Comparison of ENCODE assay signal across 19 cellular contexts in genomic region chr10:72059843-72060822, GRCh38. TPM values are rescaled to one million over a fixed set of nuclear protein-coding genes. Genes with fewer than 3 reads are reported as not detected.
DNase-seq lines count a peak whose midpoint lies in the region; ATAC-seq and TF ChIP-seq lines count a peak whose summit lies in the region.
"Had no signal": no experiment of that assay in that cellular context is flagged by ENCODE, and none has a peak within 500 bp of the region (broad histone marks: within the 10 kb centered on the region; RNA-seq: fewer than 3 reads in every experiment).

No MANE protein-coding gene starts in this region.

- no peak overlapping the region for H3K4me2 ChIP-seq in mesenchymal stem cell (ENCODE audit: low read length, poor library complexity, severe bottlenecking)
- H3K4me2 ChIP-seq: SK-N-SH had no signal

- H3K36me3 ChIP-seq in mesenchymal stem cell (ENCODE audit: control insufficient read depth in 1 of 2, insufficient read depth in 2 of 2, low read depth in 1 of 2, low read length in 2 of 2): no peaks in the 10 kb centered on the region
- H3K36me3 ChIP-seq: Peyer's patch, prostate gland had no signal

- H3K9me3 Mint-ChIP-seq in stimulated activated naive CD8-positive, alpha-beta T cell treated with anti-CD3 and anti-CD28 coated beads, Interleukin-15, Interleukin-2, amounts not matched to agents 100 ng/mL and 50 ng/mL, for 24 hours: no peaks in the 10 kb centered on the region
- no peaks in the 10 kb centered on the region for H3K9me3 Mint-ChIP-seq in activated CD8-positive, alpha-beta T cell treated with anti-CD3 and anti-CD28 coated beads for 36 hours
- H3K9me3 Mint-ChIP-seq in immature natural killer cell (no peaks in the 10 kb centered on the region), type B pancreatic cell (no peaks in the 10 kb centered on the region), chondrocyte (ENCODE audit: low read depth) (no peaks in the 10 kb centered on the region)

- no peak for ATAC-seq in stimulated activated naive CD8-positive, alpha-beta T cell treated with anti-CD3 and anti-CD28 coated beads, Interleukin-15, Interleukin-2, amounts not matched to agents 100 U/mL and 50 U/mL, for 24 hours
- no peak for ATAC-seq in activated CD8-positive, alpha-beta T cell treated with anti-CD3 and anti-CD28 coated beads for 36 hours
- ATAC-seq: body of pancreas, left colon had no signal

- H4K91ac ChIP-seq in mesenchymal stem cell (ENCODE audit: low read length): no peak overlapping the region

- H3K27ac Mint-ChIP-seq in stimulated activated naive CD8-positive, alpha-beta T cell treated with anti-CD3 and anti-CD28 coated beads, Interleukin-15, Interleukin-2, amounts not matched to agents 100 ng/mL and 50 ng/mL, for 24 hours: peak overlapping the region; percentile 63
- peak overlapping the region; percentile 69 for H3K27ac Mint-ChIP-seq in activated CD8-positive, alpha-beta T cell treated with anti-CD3 and anti-CD28 coated beads for 36 hours
- H3K27ac Mint-ChIP-seq in immature natural killer cell (peak overlapping the region in 4 of 6 donors; percentile 26 to 87 (median 60)), type B pancreatic cell (peak overlapping the region; percentile 50), chondrocyte (ENCODE audit: unreplicated experiment) (no peak overlapping the region)

- POLR2A ChIA-PET in activated CD8-positive, alpha-beta T cell treated with anti-CD3 and anti-CD28 coated beads for 36 hours (lab: Charles Lee): interaction anchor here (0.6 to 2.9 kb wide), 11 partner anchors 9 to 289 kb away, joined by 3 to 13 read pairs (median 3); partner anchors contain the start of gene SPOCK2

- intact Hi-C loops in activated CD8-positive, alpha-beta T cell treated with anti-CD3 and anti-CD28 coated beads for 36 hours (cut with micrococcal nuclease): no loop called here

- DNase-seq in stimulated activated naive CD8-positive, alpha-beta T cell treated with anti-CD3 and anti-CD28 coated beads, Interleukin-15, Interleukin-2, amounts not matched to agents 100 U/mL and 50 U/mL, for 24 hours: no peak
- no peak for DNase-seq in activated CD8-positive, alpha-beta T cell treated with anti-CD3 and anti-CD28 coated beads for 36 hours
- DNase-seq in immature natural killer cell: no peak
- no peak for DNase-seq in type B pancreatic cell (ENCODE audit: extremely low spot score, unreplicated experiment)
- DNase-seq in chondrocyte (ENCODE audit: low spot score): no peak
- DNase-seq in NCI-H526 treated with DMSO at 0.1 percent for 48 hours (lab: John Stamatoyannopoulos, UW): no peak
- no peak for DNase-seq in mesenchymal stem cell
- DNase-seq: activated gamma-delta T cell, body of pancreas, cortex of kidney, left colon, NCI-H748 treated with DMSO at 0.1 percent for 48 hours, Peyer's patch, SK-N-SH, spleen had no signal

- no peak overlapping the region for H2BK5ac ChIP-seq in mesenchymal stem cell (ENCODE audit: low read depth, low read length, poor library complexity, severe bottlenecking)

- no peaks in the 10 kb centered on the region for H3K9me3 ChIP-seq in mesenchymal stem cell (ENCODE audit: control insufficient read depth, low read length)
- H3K9me3 ChIP-seq: body of pancreas, Peyer's patch, prostate gland, SK-N-SH, spleen, tibial nerve had no signal

- H3K14ac ChIP-seq in mesenchymal stem cell (ENCODE audit: low read length in 2 of 2): no peak overlapping the region

- no peak overlapping the region for H4K8ac ChIP-seq in mesenchymal stem cell (ENCODE audit: low read length)

- no peaks in the 10 kb centered on the region for H3K79me1 ChIP-seq in mesenchymal stem cell (replicated peaks; ENCODE audit: low read length, poor library complexity, severe bottlenecking)

- no peak for TF ChIP-seq CTCF in activated CD8-positive, alpha-beta T cell treated with anti-CD3 and anti-CD28 coated beads for 36 hours (IDR thresholded peaks at IDR 0.05)
- TF ChIP-seq CTCF in type B pancreatic cell (conservative IDR thresholded peaks at IDR 0.05) (no peak), chondrocyte (IDR thresholded peaks at IDR 0.05) (no peak)

- 91% methylated on average over 18 of the region's 19 CpGs for WGBS in mesenchymal stem cell

- H2BK15ac ChIP-seq in mesenchymal stem cell (ENCODE audit: low read depth, poor library complexity, severe bottlenecking): no peak overlapping the region

- H2BK120ac ChIP-seq in mesenchymal stem cell (ENCODE audit: low read depth, low read length): no peak overlapping the region

- H3K36me3 Mint-ChIP-seq in stimulated activated naive CD8-positive, alpha-beta T cell treated with anti-CD3 and anti-CD28 coated beads, Interleukin-15, Interleukin-2, amounts not matched to agents 100 ng/mL and 50 ng/mL, for 24 hours (ENCODE audit: low read depth): peaks cover 9% of the 10 kb centered on the region
- H3K36me3 Mint-ChIP-seq in activated CD8-positive, alpha-beta T cell treated with anti-CD3 and anti-CD28 coated beads for 36 hours (ENCODE audit: low read depth): peaks cover 18% of the 10 kb centered on the region
- H3K36me3 Mint-ChIP-seq in immature natural killer cell (peaks cover 0 to 4% (median 3%) of the 10 kb centered on the region in 3 donors), type B pancreatic cell (no peaks in the 10 kb centered on the region), chondrocyte (ENCODE audit: low read depth) (no peaks in the 10 kb centered on the region)

- H2AK5ac ChIP-seq in mesenchymal stem cell (ENCODE audit: low read length, severe bottlenecking): no peak overlapping the region

- H3K27ac ChIP-seq in mesenchymal stem cell (ENCODE audit: low read length, poor library complexity, severe bottlenecking): no peak overlapping the region
- H3K27ac ChIP-seq: body of pancreas, HL-60, Peyer's patch, prostate gland, spleen, tibial nerve had no signal

- no peak overlapping the region for H3K18ac ChIP-seq in mesenchymal stem cell (ENCODE audit: low read depth in 1 of 2, low read length in 2 of 2)

- H3K23ac ChIP-seq in mesenchymal stem cell (ENCODE audit: low read length in 2 of 2): no peak overlapping the region

- CTCF ChIA-PET in activated CD8-positive, alpha-beta T cell treated with anti-CD3 and anti-CD28 coated beads for 36 hours (lab: Charles Lee): interaction anchor here (0.7 to 7.4 kb wide), 6 partner anchors 10 to 279 kb away, joined by 3 to 72 read pairs (median 5); no protein-coding TSS in a partner anchor

- H3K4me1 Mint-ChIP-seq in stimulated activated naive CD8-positive, alpha-beta T cell treated with anti-CD3 and anti-CD28 coated beads, Interleukin-15, Interleukin-2, amounts not matched to agents 100 ng/mL and 50 ng/mL, for 24 hours (ENCODE audit: low read depth): peaks cover 41% of the 10 kb centered on the region
- H3K4me1 Mint-ChIP-seq in activated CD8-positive, alpha-beta T cell treated with anti-CD3 and anti-CD28 coated beads for 36 hours (ENCODE audit: low read depth): peaks cover 30% of the 10 kb centered on the region
- H3K4me1 Mint-ChIP-seq in immature natural killer cell (no peaks in the 10 kb centered on the region), type B pancreatic cell (ENCODE audit: unreplicated experiment) (peaks cover 25% of the 10 kb centered on the region), chondrocyte (ENCODE audit: low read depth) (peaks cover 12% of the 10 kb centered on the region)

- H3K4me3 Mint-ChIP-seq in stimulated activated naive CD8-positive, alpha-beta T cell treated with anti-CD3 and anti-CD28 coated beads, Interleukin-15, Interleukin-2, amounts not matched to agents 100 ng/mL and 50 ng/mL, for 24 hours: no peak overlapping the region
- H3K4me3 Mint-ChIP-seq in activated CD8-positive, alpha-beta T cell treated with anti-CD3 and anti-CD28 coated beads for 36 hours: no peak overlapping the region
- H3K4me3 Mint-ChIP-seq in immature natural killer cell: peak overlapping the region in 1 of 5 donors; percentile 10
- no peak overlapping the region for H3K4me3 Mint-ChIP-seq in type B pancreatic cell
- no peak overlapping the region for H3K4me3 Mint-ChIP-seq in chondrocyte (ENCODE audit: unreplicated experiment)

- H3K27me3 ChIP-seq in mesenchymal stem cell (ENCODE audit: control insufficient read depth in 1 of 2, insufficient read depth in 1 of 2, low read length in 2 of 2): peaks cover 32 to 42% of the 10 kb centered on the region in 2 experiments
- H3K27me3 ChIP-seq: body of pancreas, Peyer's patch, spleen, tibial nerve had no signal

- no peak overlapping the region for H2BK12ac ChIP-seq in mesenchymal stem cell (ENCODE audit: low read length in 2 of 2)

- no peaks in the 10 kb centered on the region for H3K27me3 Mint-ChIP-seq in stimulated activated naive CD8-positive, alpha-beta T cell treated with anti-CD3 and anti-CD28 coated beads, Interleukin-15, Interleukin-2, amounts not matched to agents 100 ng/mL and 50 ng/mL, for 24 hours
- no peaks in the 10 kb centered on the region for H3K27me3 Mint-ChIP-seq in activated CD8-positive, alpha-beta T cell treated with anti-CD3 and anti-CD28 coated beads for 36 hours
- H3K27me3 Mint-ChIP-seq in immature natural killer cell (ENCODE audit: low read depth in 3 of 3) (peaks cover 29 to 52% (median 42%) of the 10 kb centered on the region in 3 donors), type B pancreatic cell (no peaks in the 10 kb centered on the region), chondrocyte (ENCODE audit: low read depth) (peaks cover 5% of the 10 kb centered on the region)

- H3K4me1 ChIP-seq in mesenchymal stem cell (ENCODE audit: control insufficient read depth, insufficient read depth, low read depth, low read length): peaks cover 2% of the 10 kb centered on the region
- H3K4me1 ChIP-seq: Peyer's patch, prostate gland, tibial nerve had no signal

- H3K9ac ChIP-seq in mesenchymal stem cell (ENCODE audit: low read length): no peak overlapping the region
- H3K9ac ChIP-seq: SK-N-SH had no signal

- H2AFZ ChIP-seq in mesenchymal stem cell (ENCODE audit: low read depth, low read length): no peak overlapping the region

- H3K4ac ChIP-seq in mesenchymal stem cell (ENCODE audit: low read depth in 1 of 2, low read length in 2 of 2): no peak overlapping the region

- H3K4me3 ChIP-seq in mesenchymal stem cell (ENCODE audit: insufficient read depth in 1 of 2, low read depth in 1 of 2, low read length in 2 of 2): no peak overlapping the region
- H3K4me3 ChIP-seq: body of pancreas, Peyer's patch, prostate gland, spleen, tibial nerve had no signal

RNA-seq across cellular contexts. Expression of gene SPOCK2, which starts 28.2 kb away (rescaled TPM):
- total RNA-seq in activated CD8-positive, alpha-beta T cell treated with anti-CD3 and anti-CD28 coated beads for 36 hours: 100 to 1,000 TPM; 134 to 135 TPM
- polyA plus RNA-seq in immature natural killer cell: 10 to 100 TPM; 58.8 to 86.0 (median 69.0) TPM
- total RNA-seq in type B pancreatic cell (ENCODE audit: low replicate concordance): 13.8 TPM in 2 replicates
- 0.32 to 1.4 TPM (median 0.80 TPM) in 3 replicates for total RNA-seq in chondrocyte
- 0.22 TPM for polyA plus RNA-seq in mesenchymal stem cell (2013, experiment 1 of 2)
- polyA plus RNA-seq in mesenchymal stem cell (2013, experiment 2 of 2): 0.30 TPM
